23 cellular contexts compared by ENCODE assay signal in genomic region chr10:22481106-22481505, GRCh38.
"Had no signal": no experiment of that assay in that cellular context is flagged by ENCODE, and none has a peak within 500 bp of the region (broad histone marks: within the 10 kb centered on the region; RNA-seq: fewer than 3 reads in every experiment).

No MANE protein-coding gene starts in this region.

- H3K9me3 ChIP-seq: colonic mucosa, esophagus squamous epithelium, gastrocnemius medialis, heart right ventricle, left lung, lower lobe of right lung, mucosa of descending colon had no signal

- H3K4me3 ChIP-seq: colonic mucosa, esophagus squamous epithelium, gastrocnemius medialis, heart right ventricle, left lung, lower lobe of right lung, mucosa of descending colon had no signal

- H3K36me3 ChIP-seq: colonic mucosa, esophagus squamous epithelium, gastrocnemius medialis, heart right ventricle, left lung, lower lobe of right lung had no signal

- ATAC-seq: effector memory CD8-positive, alpha-beta T cell; esophagus mucosa; heart right ventricle; left cardiac atrium; left lung; left ventricle myocardium superior; lower lobe of right lung; mucosa of descending colon had no signal

- DNase-seq: colonic mucosa; cortex of kidney; effector CD8-positive, alpha-beta T cell; effector memory CD8-positive, alpha-beta T cell; endodermal cell; erythroblast; esophagus squamous epithelium; foreskin fibroblast; foreskin melanocyte; gastrocnemius medialis; glutamatergic neuron; head of caudate nucleus; heart right ventricle; hippocampal formation; left cardiac atrium; left lung; left ventricle myocardium superior; lower lobe of right lung; mesenchymal stem cell; mucosa of descending colon; naive B cell had no signal

- H3K27ac ChIP-seq: colonic mucosa, epithelial cell of prostate, esophagus squamous epithelium, heart right ventricle, left lung, lower lobe of right lung had no signal
